7 cellular contexts compared by ENCODE assay signal in genomic region chr16:30075503-30076275, GRCh38. TPM values are rescaled to one million over a fixed set of nuclear protein-coding genes. Genes with fewer than 3 reads are reported as not detected.
DNase-seq lines count a peak whose midpoint lies in the region; ATAC-seq and TF ChIP-seq lines count a peak whose summit lies in the region.

Gene PPP4C, plus strand, starts transcription at chr16:30075994. Its CDS starts 384 bp downstream, at chr16:30076378.

- peak; percentile 75 for ATAC-seq in HG03175 (IDR thresholded peaks at IDR 0.05; ENCODE audit: unreplicated experiment)
- peak; percentile 82 for ATAC-seq in activated CD4-positive, alpha-beta T cell treated with anti-CD3 and anti-CD28 coated beads for 36 hours

- CTCF ChIA-PET in activated CD4-positive, alpha-beta T cell treated with anti-CD3 and anti-CD28 coated beads for 36 hours (lab: Charles Lee), result interaction anchor here (0.6 to 1.5 kb wide), 3 partner anchors 17 to 105 kb away, joined by 3 to 5 read pairs (median 3); no protein-coding TSS in a partner anchor

- POLR2A ChIA-PET in activated CD4-positive, alpha-beta T cell treated with anti-CD3 and anti-CD28 coated beads for 36 hours (lab: Charles Lee), result interaction anchor here (0.6 to 2.3 kb wide), 6 partner anchors 10 to 332 kb away, joined by 3 to 11 read pairs (median 6); partner anchors contain the start of genes ALDOA, TBX6 and ZNF771

- H3K27ac Mint-ChIP-seq in activated CD4-positive, alpha-beta T cell treated with anti-CD3 and anti-CD28 coated beads for 36 hours, result peak within 1 kb of the TSS; percentile 91
- peak within 1 kb of the TSS; percentile 97 for H3K27ac Mint-ChIP-seq in chondrocyte (ENCODE audit: unreplicated experiment)

- intact Hi-C loops in activated CD4-positive, alpha-beta T cell treated with anti-CD3 and anti-CD28 coated beads for 36 hours (cut with DNase I, micrococcal nuclease), result loop anchor here (1.0 to 5.0 kb wide), 4 partner anchors 10 to 1523 kb away; partner anchors contain the start of genes ALDOA (in 2 of the 2), SGF29 (in 1 of the 2) and YPEL3 (in 1 of the 2)

- H3K4me1 Mint-ChIP-seq in activated CD4-positive, alpha-beta T cell treated with anti-CD3 and anti-CD28 coated beads for 36 hours, result peaks cover 26% of the 10 kb centered on the region
- peaks cover 39% of the 10 kb centered on the region for H3K4me1 Mint-ChIP-seq in chondrocyte (ENCODE audit: low read depth)

- H3K4me3 Mint-ChIP-seq in activated CD4-positive, alpha-beta T cell treated with anti-CD3 and anti-CD28 coated beads for 36 hours, result peak within 1 kb of the TSS; percentile 89
- peak within 1 kb of the TSS; percentile 83 for H3K4me3 Mint-ChIP-seq in chondrocyte (ENCODE audit: unreplicated experiment)

- no peaks in the 10 kb centered on the region for H3K9me3 Mint-ChIP-seq in activated CD4-positive, alpha-beta T cell treated with anti-CD3 and anti-CD28 coated beads for 36 hours (ENCODE audit: low read depth)
- no peaks in the 10 kb centered on the region for H3K9me3 Mint-ChIP-seq in chondrocyte (ENCODE audit: low read depth)

- no peaks in the 10 kb centered on the region for H3K27me3 Mint-ChIP-seq in activated CD4-positive, alpha-beta T cell treated with anti-CD3 and anti-CD28 coated beads for 36 hours
- H3K27me3 Mint-ChIP-seq in chondrocyte (ENCODE audit: low read depth), result no peaks in the 10 kb centered on the region

- peaks cover 57% of the 10 kb centered on the region for H3K36me3 Mint-ChIP-seq in activated CD4-positive, alpha-beta T cell treated with anti-CD3 and anti-CD28 coated beads for 36 hours (ENCODE audit: low read depth)
- peaks cover 12% of the 10 kb centered on the region for H3K36me3 Mint-ChIP-seq in chondrocyte (ENCODE audit: low read depth)

- peak; percentile 95 for TF ChIP-seq POLR2A in GM18526 (IDR thresholded peaks at IDR 0.05; ENCODE audit: extremely low read depth, insufficient read length)

- DNase-seq in NCI-H524 (lab: John Stamatoyannopoulos, UW), result peak; percentile 74 to 79
- DNase-seq in activated CD4-positive, alpha-beta T cell treated with anti-CD3 and anti-CD28 coated beads for 36 hours, result peak; percentile 96
- no peak for DNase-seq in chondrocyte (ENCODE audit: low spot score)
- peak; percentile 92 for DNase-seq in kidney tubule cell (ENCODE audit: low spot score)
- peak; percentile 60 to 79 for DNase-seq in stimulated activated CD4-positive, alpha-beta T cell treated with anti-CD3 and anti-CD28 coated beads, Interleukin-1b, Interleukin-23, amount 100 ng/mL, for 1 hour (ENCODE audit: low read depth in 2 of 2)

- TF ChIP-seq CTCF in chondrocyte (IDR thresholded peaks at IDR 0.05), result peak; percentile 33

RNA-seq across cellular contexts. Expression of gene PPP4C, which starts in this region (rescaled TPM):
- 100 to 1,000 TPM; 106 to 113 TPM for total RNA-seq in activated CD4-positive, alpha-beta T cell treated with anti-CD3 and anti-CD28 coated beads for 36 hours
- 81.0 to 90.3 TPM (median 84.7 TPM) in 3 replicates for total RNA-seq in chondrocyte
